Comparison of ENCODE assay signal across 1 cellular context in genomic region chr19:45864629-45865082, GRCh38.
TF ChIP-seq lines count a peak whose summit lies in the region.

No MANE protein-coding gene starts in this region.

TF ChIP-seq in endothelial cell of umbilical vein, 7 proteins besides CTCF, POLR2A, EP300 and RAD21:
- TF ChIP-seq POLR2AphosphoS5 (IDR thresholded peaks at IDR 0.05; ENCODE audit: insufficient read depth, low read depth, low read length): no peak
- TF ChIP-seq EZH2 (IDR thresholded peaks at IDR 0.05; ENCODE audit: borderline replicate concordance, low read depth, low read length, severe bottlenecking): peak; percentile 88
TF ChIP-seq in endothelial cell of umbilical vein: peak in this region for 1.
